Comparison of ENCODE assay signal across 9 cellular contexts in the genomic region with DNA sequence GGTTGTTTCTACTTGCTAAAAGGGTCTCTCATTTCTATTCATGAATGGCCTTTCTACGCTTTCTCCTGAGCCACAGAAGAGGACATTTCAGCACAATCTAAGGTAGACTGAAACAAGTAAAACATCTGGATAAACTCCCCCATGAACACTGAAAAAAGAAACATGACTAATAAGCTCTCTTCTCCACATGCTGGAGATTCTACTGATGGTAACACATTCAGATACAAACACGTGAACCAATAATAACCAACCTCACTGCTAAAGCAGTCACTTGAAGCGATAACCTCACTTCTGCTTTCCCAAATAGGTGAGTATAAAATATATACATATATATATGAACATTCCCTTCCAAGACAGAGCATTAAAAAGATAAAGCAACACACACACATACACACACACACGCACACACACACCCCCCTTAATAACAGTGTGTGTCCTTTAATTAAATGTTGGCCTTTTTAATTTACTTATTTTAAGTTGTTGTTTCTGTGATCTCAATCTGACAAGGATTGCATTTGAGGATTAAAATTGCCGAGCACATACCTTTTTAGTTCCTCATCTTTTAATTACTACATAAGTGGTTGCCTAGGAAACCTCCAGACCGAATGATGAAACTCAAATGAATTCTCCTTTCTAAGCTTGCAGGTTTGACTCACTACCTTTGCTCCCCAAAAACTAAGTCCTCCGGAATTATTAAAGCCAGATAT.
DNase-seq lines count a peak whose midpoint lies in the region; ATAC-seq and TF ChIP-seq lines count a peak whose summit lies in the region.
"Had no signal": no experiment of that assay in that cellular context is flagged by ENCODE, and none has a peak within 500 bp of the region (broad histone marks: within the 10 kb centered on the region; RNA-seq: fewer than 3 reads in every experiment).

No MANE protein-coding gene starts in this region.

- no peaks in the 10 kb centered on the region for H3K36me3 ChIP-seq in CD8-positive, alpha-beta memory T cell (ENCODE audit: insufficient read depth, low read length)

- CTCF ChIA-PET in CD8-positive, alpha-beta memory T cell (lab: Charles Lee), result interaction anchor here (1.1 kb wide), 1 partner anchor 27 kb away, joined by 3 read pairs; no protein-coding TSS in a partner anchor

- no peaks in the 10 kb centered on the region for H3K27me3 Mint-ChIP-seq in CD8-positive, alpha-beta memory T cell

- no peaks in the 10 kb centered on the region for H3K27me3 ChIP-seq in CD8-positive, alpha-beta memory T cell (ENCODE audit: insufficient read depth, low read length, poor library complexity, severe bottlenecking)

- peak; percentile 40 for ATAC-seq in GM21723 (IDR thresholded peaks at IDR 0.05; ENCODE audit: unreplicated experiment)

- POLR2A ChIA-PET in CD8-positive, alpha-beta memory T cell (lab: Charles Lee), result interaction anchor here (0.6 kb wide), 1 partner anchor 17 kb away, joined by 4 read pairs; no protein-coding TSS in a partner anchor

- H3K9me3 ChIP-seq in CD8-positive, alpha-beta memory T cell (ENCODE audit: low read length), result no peaks in the 10 kb centered on the region

- no peak overlapping the region for H3K27ac ChIP-seq in CD8-positive, alpha-beta memory T cell (ENCODE audit: low read depth, low read length)

- H3K36me3 Mint-ChIP-seq in CD8-positive, alpha-beta memory T cell, result peaks cover 3 to 66% (median 12%) of the 10 kb centered on the region in 3 donors

- peaks cover 0 to 2% (median 0%) of the 10 kb centered on the region in 5 donors for H3K9me3 Mint-ChIP-seq in CD8-positive, alpha-beta memory T cell

- no peak overlapping the region for H3K4me3 ChIP-seq in CD8-positive, alpha-beta memory T cell (ENCODE audit: low read length)
- H3K4me3 ChIP-seq in fibroblast of villous mesenchyme (ENCODE audit: low read depth, low read length), result no peak overlapping the region

- H3K4me1 Mint-ChIP-seq in CD8-positive, alpha-beta memory T cell, result peaks cover 77 to 97% (median 95%) of the 10 kb centered on the region in 3 donors

- H3K4me3 Mint-ChIP-seq in CD8-positive, alpha-beta memory T cell, result peak overlapping the region; percentile 14 to 75 (median 56)

- no peak for DNase-seq in CD8-positive, alpha-beta memory T cell
- DNase-seq in RPMI7951 (ENCODE audit: low read depth) (peak; percentile 63), fibroblast of villous mesenchyme (ENCODE audit: low read depth) (peak; percentile 76), NCI-H1048 (lab: John Stamatoyannopoulos, UW) (no peak), GM19238 (ENCODE audit: insufficient read length, low spot score) (no peak)
- no peak for DNase-seq in stimulated activated CD4-positive, alpha-beta T cell treated with anti-CD3 and anti-CD28 coated beads, Interleukin-4, amount 100 ng/mL, for 1 hour
- no peak for DNase-seq in stimulated activated CD8-positive, alpha-beta memory T cell treated with anti-CD3 and anti-CD28 coated beads, Interleukin-4, amount 100 ng/mL, for 48 hours
- DNase-seq: NCI-H1092 treated with DMSO at 0.1 percent for 48 hours had no signal

- peak overlapping the region in 5 of 8 donors; percentile 20 to 84 (median 55) for H3K27ac Mint-ChIP-seq in CD8-positive, alpha-beta memory T cell

- TF ChIP-seq CTCF in fibroblast of villous mesenchyme (IDR thresholded peaks at IDR 0.05; ENCODE audit: insufficient read depth, low read depth, low read length), result no peak

- peaks cover 75% of the 10 kb centered on the region for H3K4me1 ChIP-seq in CD8-positive, alpha-beta memory T cell (ENCODE audit: insufficient read depth, low read length)

Comparison
In these comparisons a context has a peak if more than half of its experiments do, and no peak if none do; other contexts are left out.
1. DNase-seq: peak in RPMI7951 (single experiment) and fibroblast of villous mesenchyme (single experiment); none in CD8-positive, alpha-beta memory T cell (0 of 5), NCI-H1048 (single experiment), GM19238 (single experiment), stimulated activated CD4-positive, alpha-beta T cell treated with anti-CD3 and anti-CD28 coated beads, Interleukin-4, amount 100 ng/mL, for 1 hour (single experiment) and stimulated activated CD8-positive, alpha-beta memory T cell treated with anti-CD3 and anti-CD28 coated beads, Interleukin-4, amount 100 ng/mL, for 48 hours (single experiment).